21 cellular contexts compared by ENCODE assay signal in the genomic region with DNA sequence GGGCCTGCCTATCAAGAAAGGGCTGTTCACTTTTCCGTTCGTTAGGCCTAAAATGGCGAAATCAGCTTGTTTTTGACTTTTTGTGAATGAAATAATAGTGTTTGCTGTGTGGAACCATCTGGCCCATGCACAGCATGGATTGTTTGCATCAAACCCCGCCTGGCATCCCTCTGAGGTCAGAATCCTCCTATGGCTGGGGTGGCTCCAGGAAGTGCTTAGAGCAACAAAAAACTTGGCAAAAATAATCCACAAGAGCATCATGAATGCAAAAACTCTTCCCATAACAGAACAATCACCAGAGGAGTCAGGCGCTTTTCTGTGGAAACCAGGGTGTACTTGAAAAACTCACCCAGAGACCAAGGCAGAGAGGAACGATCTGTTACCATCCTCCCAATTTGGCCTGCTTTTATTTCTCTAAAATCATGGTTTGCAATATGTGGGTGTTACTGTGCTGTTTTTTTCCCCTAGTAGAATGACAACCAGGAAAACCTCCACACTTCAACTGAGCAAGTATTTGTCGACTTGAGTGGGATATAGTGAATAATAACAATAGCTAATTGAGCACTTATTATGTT.
"Had no signal": no experiment of that assay in that cellular context is flagged by ENCODE, and none has a peak within 500 bp of the region (broad histone marks: within the 10 kb centered on the region; RNA-seq: fewer than 3 reads in every experiment).

No MANE protein-coding gene starts in this region.

- H3K4me3 ChIP-seq: adrenal gland, ascending aorta, breast epithelium, coronary artery, esophagus squamous epithelium, heart left ventricle, skin epidermis, uterus had no signal

- H3K27me3 ChIP-seq: adrenal gland, ascending aorta, breast epithelium, esophagus squamous epithelium, heart left ventricle, uterus had no signal

- H3K27ac ChIP-seq: adrenal gland, ascending aorta, coronary artery, esophagus squamous epithelium, parathyroid adenoma, uterus had no signal

- H3K9me3 ChIP-seq: adrenal gland, ascending aorta, breast epithelium, esophagus squamous epithelium, uterus had no signal

- H3K79me2 ChIP-seq: parathyroid adenoma had no signal

- H3K9ac ChIP-seq: parathyroid adenoma had no signal

- H3K4me1 ChIP-seq: adrenal gland, breast epithelium, uterus had no signal

- H3K36me3 ChIP-seq: adrenal gland, ascending aorta, breast epithelium, esophagus squamous epithelium, heart left ventricle, uterus had no signal

- DNase-seq: activated CD4-positive, alpha-beta T cell treated with anti-CD3 and anti-CD28 coated beads for 36 hours; activated CD4-positive, alpha-beta T cell treated with anti-CD3 and anti-CD28 coated beads, Interleukin-2, amount 50 U/mL, for 4 hours; activated CD8-positive, alpha-beta memory T cell treated with anti-CD3 and anti-CD28 coated beads for 24 hours; activated CD8-positive, alpha-beta memory T cell treated with anti-CD3 and anti-CD28 coated beads, Interleukin-2, amount 50 U/mL, for 4 hours; activated naive CD4-positive, alpha-beta T cell; activated T-cell treated with anti-CD3 and anti-CD28 coated beads, Interleukin-2, amount 50 U/mL, for 24 hours; adrenal gland; esophagus squamous epithelium; heart left ventricle; islet precursor cell; left cardiac atrium; right cardiac atrium; stimulated activated CD4-positive, alpha-beta T cell treated with anti-CD3 and anti-CD28 coated beads, Interleukin-1b, Interleukin-23, amount 100 ng/mL, for 48 hours; T-helper 9 cell; trophoblast cell; uterus had no signal

- H2AFZ ChIP-seq: parathyroid adenoma had no signal
